In the genomic region with DNA sequence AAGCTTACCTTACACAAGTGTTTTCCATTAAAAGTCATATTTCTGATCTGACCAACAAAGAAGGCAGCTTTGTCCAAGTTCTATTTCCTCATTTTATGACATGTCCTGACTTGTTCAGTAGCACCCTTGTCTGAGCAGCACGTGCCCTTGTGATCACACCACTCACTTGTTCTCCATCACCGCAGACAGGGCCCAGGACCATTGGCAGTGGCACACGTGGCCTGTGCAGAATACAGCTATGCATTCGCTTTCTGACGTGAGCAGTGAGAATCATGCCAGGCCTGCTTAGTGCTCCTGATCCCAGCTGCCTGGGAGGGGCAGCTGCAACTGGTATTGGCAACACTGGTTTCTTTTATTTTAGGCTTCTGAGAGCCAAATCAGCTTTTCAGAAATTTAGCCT, we compare ENCODE assay signal across 15 cellular contexts.
DNase-seq lines count a peak whose midpoint lies in the region; ATAC-seq, FAIRE-seq and TF ChIP-seq lines count a peak whose summit lies in the region.
"Had no signal": no experiment of that assay in that cellular context is flagged by ENCODE, and none has a peak within 500 bp of the region (broad histone marks: within the 10 kb centered on the region; RNA-seq: fewer than 3 reads in every experiment).

No MANE protein-coding gene starts in this region.

- intact Hi-C loops in MCF 10A (cut with micrococcal nuclease) (no loop called here), breast epithelium (cut with DNase I; ENCODE audit: low total_unique reads) (no loop called here), left lung (cut with DNase I) (no loop called here)

- H2BK20ac ChIP-seq in H1 (ENCODE audit: low read length) = no peak overlapping the region

- H3K9ac ChIP-seq in H1 (replicated peaks in 1 of 4; ENCODE audit: extremely low read depth in 1 of 4, low read depth in 3 of 4, low read length in 3 of 4) = no peak overlapping the region

- no TSS peak for BruUV-seq in MCF 10A (replicated peaks; lab: Mats Ljungman, UMichigan)

- H3K56ac ChIP-seq in H1 (replicated peaks; ENCODE audit: insufficient read length, low read depth, low read length) = no peak overlapping the region

- H4K20me1 ChIP-seq in H1 (replicated peaks in 1 of 2; ENCODE audit: control insufficient read depth in 1 of 2, insufficient read depth in 2 of 2, low read length in 2 of 2) = no peaks in the 10 kb centered on the region

- DNase-seq in MCF 10A (ENCODE audit: unreplicated experiment) (peak; percentile 25), breast epithelium (ENCODE audit: low spot score in 2 of 2) (no peak), H1 (ENCODE audit: low read depth in 1 of 2, low spot score in 2 of 2) (no peak), left lung (no peak), ecto neural progenitor cell (ENCODE audit: low spot score) (no peak), HTR-8/SVneo (ENCODE audit: insufficient read length, low spot score) (no peak), islet precursor cell (no peak)
- DNase-seq: activated CD4-positive, alpha-beta memory T cell treated with anti-CD3 and anti-CD28 coated beads, Interleukin-2, amount 10 ng/mL, durations not matched to agents 7 days and 5 days; activated naive CD4-positive, alpha-beta T cell treated with anti-CD3 and anti-CD28 coated beads, Interleukin-2, amount 50 U/mL, for 16 hours; NCI-H2029; OCI-M1; T-helper 2 cell; transverse colon had no signal

- peak overlapping the region; percentile 86 for H3K27ac Mint-ChIP-seq in MCF 10A (ENCODE audit: low read depth, unreplicated experiment)
- H3K27ac Mint-ChIP-seq: activated CD4-positive, alpha-beta memory T cell treated with anti-CD3 and anti-CD28 coated beads, Interleukin-2, amount 10 ng/mL, durations not matched to agents 7 days and 5 days had no signal

- no peak overlapping the region for H3K27ac ChIP-seq in breast epithelium
- no peak overlapping the region for H3K27ac ChIP-seq in H1 (ENCODE audit: low read depth, low read length)
- no peak overlapping the region for H3K27ac ChIP-seq in left lung
- H3K27ac ChIP-seq: transverse colon had no signal

- H3K4me3 ChIP-seq in breast epithelium (no peak overlapping the region), H1 (ENCODE audit: extremely low read depth in 1 of 4, insufficient read depth in 2 of 4, low read depth in 3 of 4, low read length in 4 of 4) (no peak overlapping the region), left lung (no peak overlapping the region)
- H3K4me3 ChIP-seq: transverse colon had no signal

- H4K91ac ChIP-seq in H1 (replicated peaks; ENCODE audit: insufficient read length, low read length) = peak overlapping the region; percentile 13

- no peak overlapping the region for H2AK5ac ChIP-seq in H1 (ENCODE audit: low read depth, low read length)

- H3K14ac ChIP-seq in H1 (ENCODE audit: insufficient read length) = no peak overlapping the region

- H3K27me3 ChIP-seq in breast epithelium (no peaks in the 10 kb centered on the region), H1 (replicated peaks in 1 of 4; ENCODE audit: control insufficient read depth in 3 of 4, extremely low read depth in 1 of 4, insufficient read depth in 3 of 4, low read length in 3 of 4) (no peaks in the 10 kb centered on the region), left lung (no peaks in the 10 kb centered on the region)
- H3K27me3 ChIP-seq: transverse colon had no signal

- FAIRE-seq in H1 (lab: Jason Lieb, UNC) = no peak
- FAIRE-seq in HTR-8/SVneo (lab: Jason Lieb, UNC) = no peak

- H3K18ac ChIP-seq in H1 (ENCODE audit: extremely low read depth, low read length) = no peak overlapping the region

- H2BK120ac ChIP-seq in H1 (replicated peaks; ENCODE audit: low read depth, low read length) = no peak overlapping the region

- no peaks in the 10 kb centered on the region for H3K36me3 Mint-ChIP-seq in MCF 10A (ENCODE audit: insufficient read depth, unreplicated experiment)

- no peak overlapping the region for H4K5ac ChIP-seq in H1 (ENCODE audit: insufficient read length, low read depth, low read length)

- H3K4me1 Mint-ChIP-seq in MCF 10A (ENCODE audit: insufficient read depth, unreplicated experiment) = peaks cover 12% of the 10 kb centered on the region

- no peak overlapping the region for H4K8ac ChIP-seq in H1 (ENCODE audit: extremely low read depth, insufficient read depth, low read length)

- no peaks in the 10 kb centered on the region for H3K79me1 ChIP-seq in H1 (ENCODE audit: low read depth, low read length)

- H3K36me3 ChIP-seq in breast epithelium (no peaks in the 10 kb centered on the region), H1 (ENCODE audit: control insufficient read depth in 2 of 4, insufficient read depth in 4 of 4, low read length in 3 of 4) (peaks cover 0 to 2% (median 0%) of the 10 kb centered on the region in 4 experiments; a peak in 1 of 8 replicates), left lung (peaks cover 0 to 14% of the 10 kb centered on the region in 2 donors)
- H3K36me3 ChIP-seq: transverse colon had no signal

- no peaks in the 10 kb centered on the region for H3K9me3 ChIP-seq in breast epithelium
- no peaks in the 10 kb centered on the region for H3K9me3 ChIP-seq in H1 (ENCODE audit: insufficient read depth in 2 of 2, low read depth in 1 of 2, low read length in 1 of 2)
- no peaks in the 10 kb centered on the region for H3K9me3 ChIP-seq in left lung
- H3K9me3 ChIP-seq: transverse colon had no signal

- no peaks in the 10 kb centered on the region for H3K23me2 ChIP-seq in H1 (ENCODE audit: low read depth, low read length)

- TF ChIP-seq RAD21 in H1 (IDR thresholded peaks at IDR 0.05 in 1 of 2, conservative IDR thresholded peaks at IDR 0.05 in 1 of 2; ENCODE audit: low read depth in 2 of 2, low read length in 2 of 2) = no peak

- no peak overlapping the region; the same call in 1 of the 2 replicates for H2BK15ac ChIP-seq in H1 (ENCODE audit: low read length)

- no peak for TF ChIP-seq CTCF in MCF 10A (IDR thresholded peaks at IDR 0.05; ENCODE audit: unreplicated experiment)
- no peak for TF ChIP-seq CTCF in breast epithelium (IDR thresholded peaks at IDR 0.05)
- no peak for TF ChIP-seq CTCF in H1 (IDR thresholded peaks at IDR 0.05; ENCODE audit: control extremely low read depth in 1 of 3, insufficient read depth in 1 of 3, low read depth in 1 of 3, low read length in 3 of 3)
- no peak for TF ChIP-seq CTCF in left lung (IDR thresholded peaks at IDR 0.05)

- WGBS in H1 (ENCODE audit: extremely low coverage in 1 of 2, insufficient coverage in 1 of 2, insufficient read length in 1 of 2, insufficient replicate concordance in 2 of 2, low coverage in 1 of 2, low lambda C conversion rate in 2 of 2, missing lambda C conversion rate in 1 of 2), 2 experiments = 95% methylated on average over 5 of the region's 5 CpGs; no CpG with 5 or more reads in 1 of the 2 experiments

- no peak overlapping the region for H2AFZ ChIP-seq in H1 (ENCODE audit: low read length)

- no peak overlapping the region for H2BK12ac ChIP-seq in H1 (ENCODE audit: low read depth, low read length)

- no peaks in the 10 kb centered on the region for H3K79me2 ChIP-seq in H1 (ENCODE audit: control insufficient read depth in 1 of 2, insufficient read depth in 2 of 2, low read length in 2 of 2)

- no peak overlapping the region for H3K4me2 ChIP-seq in H1 (ENCODE audit: insufficient read depth in 1 of 2, low read depth in 2 of 2, low read length in 2 of 2)

- H3K9me3 Mint-ChIP-seq in MCF 10A (ENCODE audit: unreplicated experiment) = no peaks in the 10 kb centered on the region
- H3K9me3 Mint-ChIP-seq: activated CD4-positive, alpha-beta memory T cell treated with anti-CD3 and anti-CD28 coated beads, Interleukin-2, amount 10 ng/mL, durations not matched to agents 7 days and 5 days; IgD-negative memory B cell had no signal

- H3K23ac ChIP-seq in H1 (ENCODE audit: insufficient read length) = no peak overlapping the region

- peak; percentile 19 for ATAC-seq in left lung
- no peak for ATAC-seq in GM18498 (IDR thresholded peaks at IDR 0.05; ENCODE audit: unreplicated experiment)

- TF ChIP-seq EP300 in H1 (IDR thresholded peaks at IDR 0.05; ENCODE audit: borderline replicate concordance in 1 of 2, low read depth in 2 of 2, low read length in 2 of 2) = no peak

- CTCF ChIA-PET in MCF 10A (lab: Yijun Ruan, JAX) (interaction anchor here (0.7 to 2.6 kb wide), 9 partner anchors 11 to 255 kb away, joined by 3 to 14 read pairs (median 4); no protein-coding TSS in a partner anchor), H1 (lab: Charles Lee; ENCODE audit: partially characterized antibody) (interaction anchor here (0.6 to 3.3 kb wide), 32 partner anchors 9 to 341 kb away, joined by 3 to 41 read pairs (median 4); a partner anchor contains a TSS)

- no peak overlapping the region for H3K4me3 Mint-ChIP-seq in MCF 10A (ENCODE audit: unreplicated experiment)
- H3K4me3 Mint-ChIP-seq: activated CD4-positive, alpha-beta memory T cell treated with anti-CD3 and anti-CD28 coated beads, Interleukin-2, amount 10 ng/mL, durations not matched to agents 7 days and 5 days; IgD-negative memory B cell had no signal

- H3K4me1 ChIP-seq in breast epithelium = no peaks in the 10 kb centered on the region
- no peaks in the 10 kb centered on the region for H3K4me1 ChIP-seq in H1 (replicated peaks in 1 of 4; ENCODE audit: control insufficient read depth in 3 of 4, insufficient read depth in 4 of 4, low read length in 3 of 4)
- H3K4me1 ChIP-seq in left lung = no peaks in the 10 kb centered on the region
- H3K4me1 ChIP-seq: transverse colon had no signal

- POLR2A ChIA-PET in MCF 10A (lab: Yijun Ruan, JAX) (interaction anchor here (0.7 to 2.3 kb wide), 10 partner anchors 8 to 179 kb away, joined by 3 to 19 read pairs (median 4); a partner anchor contains a TSS), H1 (lab: Charles Lee; ENCODE audit: partially characterized antibody) (no interaction called here)

- TF ChIP-seq POLR2A in breast epithelium (IDR thresholded peaks at IDR 0.05) (no peak), H1 (IDR thresholded peaks at IDR 0.05; ENCODE audit: control extremely low read depth in 1 of 2, low read depth in 2 of 2, low read length in 2 of 2) (no peak)

- no peaks in the 10 kb centered on the region for H3K27me3 Mint-ChIP-seq in MCF 10A (ENCODE audit: insufficient read depth, unreplicated experiment)
- H3K27me3 Mint-ChIP-seq: activated CD4-positive, alpha-beta memory T cell treated with anti-CD3 and anti-CD28 coated beads, Interleukin-2, amount 10 ng/mL, durations not matched to agents 7 days and 5 days; IgD-negative memory B cell had no signal

- H3K4ac ChIP-seq in H1 (replicated peaks; ENCODE audit: insufficient read length, low read depth, low read length) = no peak overlapping the region

- no peak overlapping the region for H2BK5ac ChIP-seq in H1 (ENCODE audit: low read depth, low read length)

TF ChIP-seq in H1, 55 proteins besides CTCF, POLR2A, EP300 and RAD21 (continues in another document):
- no peak for TF ChIP-seq CREB1 (IDR thresholded peaks at IDR 0.05)
- TF ChIP-seq TAF7 (optimal IDR thresholded peaks at IDR 0.05; ENCODE audit: borderline replicate concordance, low read depth, low read length) = no peak
- no peak for TF ChIP-seq YY1 (IDR thresholded peaks at IDR 0.05; ENCODE audit: low read depth, low read length)
